Comparison of ENCODE assay signal across 9 cellular contexts in genomic region chr14:65019944-65020566, GRCh38. TPM values are rescaled to one million over a fixed set of nuclear protein-coding genes. Genes with fewer than 3 reads are reported as not detected.
DNase-seq lines count a peak whose midpoint lies in the region; ATAC-seq and TF ChIP-seq lines count a peak whose summit lies in the region.
"Had no signal": no experiment of that assay in that cellular context is flagged by ENCODE, and none has a peak within 500 bp of the region (broad histone marks: within the 10 kb centered on the region; RNA-seq: fewer than 3 reads in every experiment).

No MANE protein-coding gene starts in this region.

- no peak overlapping the region for H3K4me3 Mint-ChIP-seq in activated CD8-positive, alpha-beta T cell treated with anti-CD3 and anti-CD28 coated beads for 36 hours
- H3K4me3 Mint-ChIP-seq in progenitor cell of endocrine pancreas (ENCODE audit: low read depth), result no peak overlapping the region

- no peaks in the 10 kb centered on the region for H3K9me3 ChIP-seq in cardiac muscle cell (ENCODE audit: low read depth)

- H3K9me3 Mint-ChIP-seq in activated CD8-positive, alpha-beta T cell treated with anti-CD3 and anti-CD28 coated beads for 36 hours, result no peaks in the 10 kb centered on the region
- no peaks in the 10 kb centered on the region for H3K9me3 Mint-ChIP-seq in progenitor cell of endocrine pancreas (ENCODE audit: low read depth)

- ATAC-seq in GM18861 (IDR thresholded peaks at IDR 0.05; ENCODE audit: unreplicated experiment), result peak; percentile 80
- ATAC-seq in activated CD8-positive, alpha-beta T cell treated with anti-CD3 and anti-CD28 coated beads for 36 hours, result peak; percentile 62

- peaks cover 6% of the 10 kb centered on the region for H3K36me3 Mint-ChIP-seq in activated CD8-positive, alpha-beta T cell treated with anti-CD3 and anti-CD28 coated beads for 36 hours (ENCODE audit: low read depth)
- H3K36me3 Mint-ChIP-seq in progenitor cell of endocrine pancreas (ENCODE audit: insufficient read depth), result peaks cover 6% of the 10 kb centered on the region

- peaks cover 12% of the 10 kb centered on the region for H3K4me1 ChIP-seq in cardiac muscle cell (ENCODE audit: low read depth)

- H3K27me3 ChIP-seq in cardiac muscle cell, result no peaks in the 10 kb centered on the region

- peak; percentile 27 for TF ChIP-seq CTCF in activated CD8-positive, alpha-beta T cell treated with anti-CD3 and anti-CD28 coated beads for 36 hours (IDR thresholded peaks at IDR 0.05)
- peak; percentile 80 for TF ChIP-seq CTCF in cardiac muscle cell (IDR thresholded peaks at IDR 0.05; ENCODE audit: low read depth, low read length)
- peak; percentile 79 for TF ChIP-seq CTCF in progenitor cell of endocrine pancreas (IDR thresholded peaks at IDR 0.05; ENCODE audit: unreplicated experiment)

- H3K27me3 Mint-ChIP-seq in activated CD8-positive, alpha-beta T cell treated with anti-CD3 and anti-CD28 coated beads for 36 hours, result no peaks in the 10 kb centered on the region
- H3K27me3 Mint-ChIP-seq in progenitor cell of endocrine pancreas, result no peaks in the 10 kb centered on the region

- peak overlapping the region; percentile 31 for H3K27ac ChIP-seq in cardiac muscle cell
- H3K27ac ChIP-seq: HL-60 had no signal

- intact Hi-C loops in activated CD8-positive, alpha-beta T cell treated with anti-CD3 and anti-CD28 coated beads for 36 hours (cut with micrococcal nuclease), result no loop called here

- no peaks in the 10 kb centered on the region for H3K4me1 Mint-ChIP-seq in activated CD8-positive, alpha-beta T cell treated with anti-CD3 and anti-CD28 coated beads for 36 hours (ENCODE audit: low read depth)
- H3K4me1 Mint-ChIP-seq in progenitor cell of endocrine pancreas (ENCODE audit: low read depth), result peaks cover 3% of the 10 kb centered on the region

- POLR2A ChIA-PET in activated CD8-positive, alpha-beta T cell treated with anti-CD3 and anti-CD28 coated beads for 36 hours (lab: Charles Lee), result interaction anchor here (0.5 to 1.0 kb wide), 2 partner anchors 29 to 532 kb away, joined by 3 to 4 read pairs; no protein-coding TSS in a partner anchor

- no peak overlapping the region for H3K27ac Mint-ChIP-seq in activated CD8-positive, alpha-beta T cell treated with anti-CD3 and anti-CD28 coated beads for 36 hours
- peak overlapping the region; percentile 19 for H3K27ac Mint-ChIP-seq in progenitor cell of endocrine pancreas

- H3K36me3 ChIP-seq in cardiac muscle cell, result peaks cover 9% of the 10 kb centered on the region

- peak; percentile 87 for DNase-seq in Ammon's horn (ENCODE audit: low spot score)
- DNase-seq in NCI-H1930 (lab: John Stamatoyannopoulos, UW), result peak; percentile 14 to 16
- DNase-seq in activated CD8-positive, alpha-beta T cell treated with anti-CD3 and anti-CD28 coated beads for 36 hours, result peak; percentile 13
- peak; percentile 82 to 89 for DNase-seq in cardiac muscle cell (ENCODE audit: low read depth in 1 of 2, low spot score in 1 of 2)
- peak; percentile 16 for DNase-seq in progenitor cell of endocrine pancreas (ENCODE audit: low spot score, unreplicated experiment)
- DNase-seq in stimulated activated CD4-positive, alpha-beta T cell treated with anti-CD3 and anti-CD28 coated beads, Interleukin-15, amount 100 ng/mL, for 24 hours, result no peak
- no peak for DNase-seq in activated CD8-positive, alpha-beta memory T cell treated with anti-CD3 and anti-CD28 coated beads for 24 hours

- CTCF ChIA-PET in activated CD8-positive, alpha-beta T cell treated with anti-CD3 and anti-CD28 coated beads for 36 hours (lab: Charles Lee), result interaction anchor here (0.8 to 2.0 kb wide), 13 partner anchors 10 to 103 kb away, joined by 3 to 18 read pairs (median 4); partner anchors contain the start of gene FNTB

- no peak overlapping the region for H3K4me3 ChIP-seq in cardiac muscle cell

RNA-seq across cellular contexts. Expression of gene FNTB, which starts 33.4 kb away (rescaled TPM):
- total RNA-seq in activated CD8-positive, alpha-beta T cell treated with anti-CD3 and anti-CD28 coated beads for 36 hours, result 10 to 100 TPM; 18.8 to 23.5 TPM
- total RNA-seq in cardiac muscle cell (34.9 and 36.1 TPM in 2 replicates), progenitor cell of endocrine pancreas (20.2 and 22.4 TPM in 2 replicates)
- polyA plus RNA-seq in cardiac muscle cell, result 42.0 and 43.4 TPM in 2 replicates

RNA-seq across cellular contexts. Expression of gene RAB15, which starts 47.9 kb away (rescaled TPM):
- 1 to 10 TPM; 2.1 to 2.3 TPM for total RNA-seq in activated CD8-positive, alpha-beta T cell treated with anti-CD3 and anti-CD28 coated beads for 36 hours
- total RNA-seq in cardiac muscle cell, result 8.8 and 11.9 TPM in 2 replicates
- 10.0 and 13.8 TPM in 2 replicates for polyA plus RNA-seq in cardiac muscle cell
- 27.6 and 28.6 TPM in 2 replicates for total RNA-seq in progenitor cell of endocrine pancreas

Comparison
In these comparisons a context has a peak if more than half of its experiments do, and no peak if none do; other contexts are left out.
1. DNase-seq: peak in Ammon's horn (single experiment), NCI-H1930 (2 of 2), activated CD8-positive, alpha-beta T cell treated with anti-CD3 and anti-CD28 coated beads for 36 hours (single experiment), cardiac muscle cell (2 of 2) and progenitor cell of endocrine pancreas (single experiment); none in stimulated activated CD4-positive, alpha-beta T cell treated with anti-CD3 and anti-CD28 coated beads, Interleukin-15, amount 100 ng/mL, for 24 hours (single experiment) and activated CD8-positive, alpha-beta memory T cell treated with anti-CD3 and anti-CD28 coated beads for 24 hours (single experiment).
2. CTCF ChIP-seq: peak in every context shown above with its lines; median percentile 80 in cardiac muscle cell; 79 in progenitor cell of endocrine pancreas; 27 in activated CD8-positive, alpha-beta T cell treated with anti-CD3 and anti-CD28 coated beads for 36 hours.